Comparison of ENCODE assay signal across 24 cellular contexts in the genomic region with DNA sequence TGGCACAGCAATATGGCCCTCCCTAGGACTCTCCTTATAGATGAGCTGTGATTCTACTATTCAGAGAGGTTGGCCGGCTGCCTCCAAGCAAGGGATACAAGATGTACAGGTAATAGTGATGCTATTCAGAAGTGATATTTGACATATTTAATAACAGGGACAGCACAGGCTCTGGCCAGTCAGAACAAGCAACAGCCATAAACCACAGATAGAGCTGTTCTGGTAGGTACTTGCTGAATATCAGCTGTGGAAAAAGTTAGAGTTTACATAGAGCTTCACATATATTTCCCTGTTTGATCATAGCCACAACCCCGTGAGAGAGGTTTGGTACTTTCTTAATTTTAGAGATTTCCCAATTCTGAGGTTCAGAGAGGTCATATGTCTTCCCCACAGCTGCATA.
DNase-seq lines count a peak whose midpoint lies in the region; FAIRE-seq and TF ChIP-seq lines count a peak whose summit lies in the region.
"Had no signal": no experiment of that assay in that cellular context is flagged by ENCODE, and none has a peak within 500 bp of the region (broad histone marks: within the 10 kb centered on the region; RNA-seq: fewer than 3 reads in every experiment).

No MANE protein-coding gene starts in this region.

- H3K36me3 ChIP-seq in bronchial epithelial cell (ENCODE audit: control insufficient read depth, insufficient read depth, low read length) = no peaks in the 10 kb centered on the region
- H3K36me3 ChIP-seq: BE2C, BLaER1 had no signal

- no peak overlapping the region for H3K4me3 ChIP-seq in bronchial epithelial cell (ENCODE audit: low read depth, low read length)
- no peak overlapping the region for H3K4me3 ChIP-seq in epithelial cell of esophagus (ENCODE audit: low read length)
- H3K4me3 ChIP-seq: BLaER1, GM12878 had no signal

- FAIRE-seq in bronchial epithelial cell (lab: Jason Lieb, UNC) = no peak
- FAIRE-seq: A204.1, GM12878, GM12892, GM18507 had no signal

- DNase-seq in MV-4-11 (lab: John Stamatoyannopoulos, UW) = peak; percentile 62
- peak; percentile 56 for DNase-seq in bronchial epithelial cell (ENCODE audit: low read depth)
- peak; percentile 43 for DNase-seq in epithelial cell of esophagus (ENCODE audit: low read depth)
- DNase-seq in T-helper 1 cell = no peak
- no peak for DNase-seq in SIG-M5 treated with dmso at 0.1 percent for 504 hours (lab: John Stamatoyannopoulos, UW; ENCODE audit: unreplicated experiment)
- DNase-seq: 8988T; ACHN; BE2C; CD4-positive, alpha-beta memory T cell; CD4-positive, CD25-positive, alpha-beta regulatory T cell; CD8-positive, alpha-beta memory T cell; COR-L47; DMS 273 treated with DMSO at 0.1 percent for 48 hours; DMS153; DMS53; DMS79; DND-41; EL; GDM1 had no signal

- TF ChIP-seq CTCF in bronchial epithelial cell (IDR thresholded peaks at IDR 0.05; ENCODE audit: insufficient read depth, low read length, severe bottlenecking) (no peak), epithelial cell of esophagus (IDR thresholded peaks at IDR 0.05; ENCODE audit: insufficient read depth, low read depth, low read length, missing control alignments) (no peak)

- no peaks in the 10 kb centered on the region for H3K27me3 ChIP-seq in bronchial epithelial cell (ENCODE audit: control insufficient read depth, insufficient read depth, low read length)
- H3K27me3 ChIP-seq: BE2C, BLaER1 had no signal

Comparison
In these comparisons a context has a peak if more than half of its experiments do, and no peak if none do; other contexts are left out.
1. DNase-seq: peak in MV-4-11 (single experiment), bronchial epithelial cell (single experiment) and epithelial cell of esophagus (single experiment); none in T-helper 1 cell (0 of 5) and SIG-M5 treated with dmso at 0.1 percent for 504 hours (single experiment).